29 cellular contexts compared by ENCODE assay signal in the genomic region with DNA sequence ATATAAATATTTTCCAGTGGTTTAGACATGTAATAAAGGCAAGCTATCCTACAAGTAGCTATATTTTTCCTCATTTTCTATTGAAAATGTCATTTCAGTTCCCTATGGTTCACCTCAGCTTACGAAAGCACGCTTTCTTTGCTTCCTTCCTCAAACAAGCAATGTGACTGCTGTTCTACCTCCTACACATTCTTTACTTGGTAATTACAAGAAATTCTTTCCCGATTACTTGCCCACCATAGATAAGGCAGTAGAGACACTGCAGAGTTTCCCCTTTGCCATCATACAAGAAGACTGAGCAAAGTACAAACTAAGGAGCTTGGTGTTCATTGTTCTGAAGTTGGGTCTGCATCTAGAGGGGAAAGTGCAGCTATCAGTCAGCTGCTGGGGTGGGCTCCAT.
DNase-seq lines count a peak whose midpoint lies in the region; ATAC-seq, FAIRE-seq and TF ChIP-seq lines count a peak whose summit lies in the region.
"Had no signal": no experiment of that assay in that cellular context is flagged by ENCODE, and none has a peak within 500 bp of the region (broad histone marks: within the 10 kb centered on the region; RNA-seq: fewer than 3 reads in every experiment).

No MANE protein-coding gene starts in this region.

- H3K36me3 ChIP-seq in astrocyte (ENCODE audit: insufficient read depth, low read length): no peaks in the 10 kb centered on the region
- H3K36me3 ChIP-seq in trophoblast cell (ENCODE audit: control insufficient read depth in 1 of 2, insufficient read depth in 2 of 2, low read length in 2 of 2): no peaks in the 10 kb centered on the region
- H3K36me3 ChIP-seq in colonic mucosa: no peaks in the 10 kb centered on the region
- H3K36me3 ChIP-seq in mucosa of descending colon (ENCODE audit: low read depth): no peaks in the 10 kb centered on the region
- H3K36me3 ChIP-seq: right lobe of liver had no signal

- no peak for FAIRE-seq in astrocyte (lab: Jason Lieb, UNC)
- FAIRE-seq: bronchial epithelial cell, endometrium had no signal

- H3K79me2 ChIP-seq in astrocyte (ENCODE audit: insufficient read depth, low read length) (no peaks in the 10 kb centered on the region), trophoblast cell (ENCODE audit: control insufficient read depth, insufficient read depth, low read length, poor library complexity) (no peaks in the 10 kb centered on the region)

- no peak overlapping the region for H3K14ac ChIP-seq in trophoblast cell (ENCODE audit: low read length)

- no peak overlapping the region for H3K4me3 Mint-ChIP-seq in astrocyte (ENCODE audit: unreplicated experiment)
- H3K4me3 Mint-ChIP-seq: activated CD4-positive, alpha-beta T cell treated with anti-CD3 and anti-CD28 coated beads for 36 hours; CD4-positive, alpha-beta T cell; dendritic cell treated with granulocyte-macrophage colony-stimulating factor and Interleukin-4, amounts not matched to agents 40 ng/mL and 50 ng/mL, for 4 days; GM23338; neural crest cell had no signal

- intact Hi-C loops in colonic mucosa (cut with DNase I): no loop called here
- intact Hi-C loops in mucosa of descending colon (cut with DNase I, micrococcal nuclease): no loop called here

- no peak for ATAC-seq in GM19351 (IDR thresholded peaks at IDR 0.05; ENCODE audit: unreplicated experiment)
- no peak for ATAC-seq in mucosa of descending colon
- ATAC-seq: activated CD4-positive, alpha-beta T cell treated with anti-CD3 and anti-CD28 coated beads for 36 hours; GM23338; PC-3; right lobe of liver; Right ventricle myocardium inferior had no signal

- H3K27me3 ChIP-seq in HL-60 (ENCODE audit: insufficient read depth, poor library complexity, severe bottlenecking) (no peaks in the 10 kb centered on the region), astrocyte (ENCODE audit: insufficient read depth, low read length) (no peaks in the 10 kb centered on the region), trophoblast cell (ENCODE audit: insufficient read depth, low read length) (no peaks in the 10 kb centered on the region), colonic mucosa (no peaks in the 10 kb centered on the region)
- H3K27me3 ChIP-seq: right lobe of liver had no signal

- H3K4me3 ChIP-seq in HL-60 (replicated peaks; ENCODE audit: insufficient read depth, low read length): no peak overlapping the region
- H3K4me3 ChIP-seq in astrocyte (ENCODE audit: insufficient read depth, low read depth, low read length): no peak overlapping the region
- H3K4me3 ChIP-seq in trophoblast cell (ENCODE audit: low read depth, low read length): no peak overlapping the region
- no peak overlapping the region for H3K4me3 ChIP-seq in colonic mucosa
- H3K4me3 ChIP-seq in mucosa of descending colon: no peak overlapping the region
- H3K4me3 ChIP-seq: GM23338, lung, right lobe of liver had no signal

- no peak overlapping the region for H3K23ac ChIP-seq in trophoblast cell (ENCODE audit: low read length)

- H2AFZ ChIP-seq in astrocyte (ENCODE audit: low read depth, low read length): no peak overlapping the region
- no peak overlapping the region for H2AFZ ChIP-seq in trophoblast cell (ENCODE audit: insufficient read depth, low read length, poor library complexity)
- H2AFZ ChIP-seq: GM23338 had no signal

- TF ChIP-seq CTCF in HL-60 (IDR thresholded peaks at IDR 0.05; ENCODE audit: insufficient read depth, low read length): no peak
- TF ChIP-seq CTCF in astrocyte (IDR thresholded peaks at IDR 0.05; ENCODE audit: insufficient read depth, low read depth, low read length): no peak
- TF ChIP-seq CTCF in colonic mucosa (IDR thresholded peaks at IDR 0.05): no peak
- TF ChIP-seq CTCF in mucosa of descending colon (IDR thresholded peaks at IDR 0.05): no peak

- H2BK5ac ChIP-seq in trophoblast cell (ENCODE audit: low read depth, low read length, poor library complexity): no peak overlapping the region

- no peak overlapping the region for H3K27ac Mint-ChIP-seq in astrocyte (ENCODE audit: unreplicated experiment)
- H3K27ac Mint-ChIP-seq: activated CD4-positive, alpha-beta T cell treated with anti-CD3 and anti-CD28 coated beads for 36 hours; CD4-positive, alpha-beta T cell; dendritic cell treated with granulocyte-macrophage colony-stimulating factor and Interleukin-4, amounts not matched to agents 40 ng/mL and 50 ng/mL, for 4 days; GM23338 had no signal

- peak in 1 of 2 experiments; percentile 54 for DNase-seq in HL-60 (ENCODE audit: low read depth in 1 of 2, low spot score in 1 of 2)
- DNase-seq in NOMO-1 treated with dmso at 0.1 percent for 144 hours (lab: John Stamatoyannopoulos, UW; ENCODE audit: unreplicated experiment): peak; percentile 1
- DNase-seq in astrocyte (ENCODE audit: low read depth): peak; percentile 75
- DNase-seq in trophoblast cell: peak; percentile 19 to 55
- DNase-seq in colonic mucosa: no peak
- DNase-seq in mucosa of descending colon: no peak
- DNase-seq in NCI-H524 treated with DMSO at 0.1 percent for 48 hours (lab: John Stamatoyannopoulos, UW): no peak
- DNase-seq: activated CD4-positive, alpha-beta T cell treated with anti-CD3 and anti-CD28 coated beads for 36 hours; activated CD8-positive, alpha-beta memory T cell treated with anti-CD3 and anti-CD28 coated beads for 24 hours; activated gamma-delta T cell; activated T-cell treated with anti-CD3 and anti-CD28 coated beads, Interleukin-2, amount 50 U/mL, for 1 hour; CD4-positive, alpha-beta T cell; Karpas-422; NCI-H1105; NCI-H2029 treated with DMSO at 0.1 percent for 48 hours; NCI-H2227 treated with DMSO at 0.1 percent for 48 hours; NCI-H774; PC-3; posterior cingulate gyrus; right lobe of liver; stimulated activated naive CD4-positive, alpha-beta T cell treated with Interleukin-2 at 50 U/mL for 16 hours had no signal

- H3K27ac ChIP-seq in HL-60 (replicated peaks): peak overlapping the region; percentile 49
- no peak overlapping the region for H3K27ac ChIP-seq in astrocyte (ENCODE audit: low read depth, low read length)
- H3K27ac ChIP-seq in trophoblast cell (ENCODE audit: low read depth, low read length): no peak overlapping the region
- H3K27ac ChIP-seq in colonic mucosa: no peak overlapping the region
- H3K27ac ChIP-seq: right lobe of liver had no signal

- no peak overlapping the region for H2AK5ac ChIP-seq in trophoblast cell (ENCODE audit: low read length)

- H4K8ac ChIP-seq in trophoblast cell (ENCODE audit: low read depth, low read length): no peak overlapping the region

- no peak overlapping the region for H4K12ac ChIP-seq in trophoblast cell (ENCODE audit: low read depth, low read length)

- no peak overlapping the region for H2BK120ac ChIP-seq in trophoblast cell (ENCODE audit: insufficient read depth, low read length, poor library complexity)

- H3K18ac ChIP-seq in trophoblast cell (ENCODE audit: low read length): no peak overlapping the region

- H4K91ac ChIP-seq in trophoblast cell (ENCODE audit: low read depth, low read length): no peak overlapping the region

- H2BK12ac ChIP-seq in trophoblast cell (ENCODE audit: low read length): no peak overlapping the region

- no peaks in the 10 kb centered on the region for H3K9me3 Mint-ChIP-seq in astrocyte (ENCODE audit: unreplicated experiment)
- H3K9me3 Mint-ChIP-seq: CD4-positive, alpha-beta T cell had no signal

- peaks cover 5% of the 10 kb centered on the region for H3K4me1 Mint-ChIP-seq in astrocyte (ENCODE audit: low read depth, unreplicated experiment)
- H3K4me1 Mint-ChIP-seq: activated CD4-positive, alpha-beta T cell treated with anti-CD3 and anti-CD28 coated beads for 36 hours; GM23338; neural crest cell had no signal

- H3K4me1 ChIP-seq in astrocyte (ENCODE audit: insufficient read depth, low read length) (no peaks in the 10 kb centered on the region), trophoblast cell (ENCODE audit: control insufficient read depth in 1 of 2, insufficient read depth in 2 of 2, low read length in 2 of 2) (no peaks in the 10 kb centered on the region), colonic mucosa (no peaks in the 10 kb centered on the region), mucosa of descending colon (ENCODE audit: low read depth) (no peaks in the 10 kb centered on the region)
- H3K4me1 ChIP-seq: right lobe of liver had no signal

- H3K4ac ChIP-seq in trophoblast cell (ENCODE audit: low read depth, low read length): no peak overlapping the region

- WGBS in trophoblast cell (ENCODE audit: extremely low coverage, insufficient coverage, insufficient read length): no CpG with 5 or more reads among the region's 3 CpGs

- H3K36me3 Mint-ChIP-seq in astrocyte (ENCODE audit: low read depth, unreplicated experiment): no peaks in the 10 kb centered on the region

- no peak overlapping the region for H3K9ac ChIP-seq in astrocyte (ENCODE audit: low read length)
- no peak overlapping the region for H3K9ac ChIP-seq in trophoblast cell (ENCODE audit: low read length)
- no peak overlapping the region for H3K9ac ChIP-seq in colonic mucosa (ENCODE audit: low read depth in 2 of 2, low read length in 2 of 2)

- H3K9me3 ChIP-seq in astrocyte (ENCODE audit: insufficient read depth, low read depth, low read length) (no peaks in the 10 kb centered on the region), trophoblast cell (ENCODE audit: insufficient read depth, low read depth, low read length) (peaks cover 5% of the 10 kb centered on the region), colonic mucosa (no peaks in the 10 kb centered on the region), mucosa of descending colon (peaks cover 5% of the 10 kb centered on the region)
- H3K9me3 ChIP-seq: right lobe of liver had no signal

- H3K79me1 ChIP-seq in trophoblast cell (ENCODE audit: low read length): no peaks in the 10 kb centered on the region

- no peak overlapping the region for H3K4me2 ChIP-seq in astrocyte (ENCODE audit: low read length)
- no peak overlapping the region for H3K4me2 ChIP-seq in trophoblast cell (ENCODE audit: low read length)
- H3K4me2 ChIP-seq: GM23338 had no signal

- no peaks in the 10 kb centered on the region for H4K20me1 ChIP-seq in astrocyte (ENCODE audit: insufficient read depth, low read length)

- H3K27me3 Mint-ChIP-seq in astrocyte (ENCODE audit: low read depth, unreplicated experiment): no peaks in the 10 kb centered on the region
- H3K27me3 Mint-ChIP-seq: activated CD4-positive, alpha-beta T cell treated with anti-CD3 and anti-CD28 coated beads for 36 hours; CD4-positive, alpha-beta T cell; dendritic cell treated with granulocyte-macrophage colony-stimulating factor and Interleukin-4, amounts not matched to agents 40 ng/mL and 50 ng/mL, for 4 days had no signal

Comparison
In these comparisons a context has a peak if more than half of its experiments do, and no peak if none do; other contexts are left out.
1. DNase-seq: peak in NOMO-1 treated with dmso at 0.1 percent for 144 hours (single experiment), astrocyte (single experiment) and trophoblast cell (2 of 2); none in colonic mucosa (single experiment), mucosa of descending colon (0 of 3) and NCI-H524 treated with DMSO at 0.1 percent for 48 hours (single experiment).